Comparison of ENCODE assay signal across 8 cellular contexts in the genomic region with DNA sequence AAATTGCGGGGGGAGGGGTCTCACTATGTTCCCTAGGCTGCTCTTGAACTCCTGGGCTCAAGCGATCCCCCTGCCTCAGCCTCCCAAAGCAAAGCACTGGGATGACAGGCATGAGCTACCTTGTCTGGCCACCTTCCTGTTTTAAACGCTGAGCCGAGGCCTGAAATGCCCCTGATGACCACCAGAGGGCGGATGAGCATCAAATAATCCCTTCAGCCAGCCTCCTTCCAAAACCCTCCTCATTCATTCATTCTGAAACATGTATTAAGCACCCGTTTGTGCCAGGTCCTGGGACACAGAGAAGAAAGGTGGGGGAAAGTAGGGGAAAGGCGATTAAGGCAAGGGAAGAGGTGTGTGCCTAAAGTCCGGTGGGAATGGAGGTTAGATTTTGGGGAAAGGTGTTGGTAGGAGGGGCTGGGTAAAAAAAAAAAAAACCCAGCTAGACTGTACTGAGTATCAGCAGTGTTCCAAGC. TPM values are rescaled to one million over a fixed set of nuclear protein-coding genes. Genes with fewer than 3 reads are reported as not detected.
DNase-seq lines count a peak whose midpoint lies in the region; ATAC-seq and TF ChIP-seq lines count a peak whose summit lies in the region.

No MANE protein-coding gene starts in this region.

- DNase-seq in EL (peak; percentile 81), LNCaP clone FGC (ENCODE audit: low read depth) (peak; percentile 40), RKO (ENCODE audit: low spot score) (peak; percentile 85), fibroblast of pulmonary artery (ENCODE audit: low read depth) (peak; percentile 87), nucleus accumbens (lab: John Stamatoyannopoulos, UW) (peak in 51 of 56 donors; percentile 21 to 90 (median 65)), thoracic aorta (ENCODE audit: low spot score) (peak; percentile 67)
- peak; percentile 81 to 84 for DNase-seq in activated T-cell treated with anti-CD3 and anti-CD28 coated beads, Interleukin-2, amount 50 U/mL, for 72 hours

- H3K9me3 Mint-ChIP-seq in activated T-cell treated with anti-CD3 and anti-CD28 coated beads, Interleukin-2, amount 50 U/mL, for 72 hours = no peaks in the 10 kb centered on the region

- H3K4me3 Mint-ChIP-seq in activated T-cell treated with anti-CD3 and anti-CD28 coated beads, Interleukin-2, amount 50 U/mL, for 72 hours = no peak overlapping the region

- H3K9me3 ChIP-seq in thoracic aorta = no peaks in the 10 kb centered on the region

- peaks cover 28% of the 10 kb centered on the region for H3K4me1 Mint-ChIP-seq in activated T-cell treated with anti-CD3 and anti-CD28 coated beads, Interleukin-2, amount 50 U/mL, for 72 hours (ENCODE audit: low read depth)

- H3K36me3 Mint-ChIP-seq in activated T-cell treated with anti-CD3 and anti-CD28 coated beads, Interleukin-2, amount 50 U/mL, for 72 hours (ENCODE audit: insufficient read depth in 2 of 2) = peaks cover 2% of the 10 kb centered on the region in 2 donors

- peak; percentile 46 to 63 for ATAC-seq in activated T-cell treated with anti-CD3 and anti-CD28 coated beads, Interleukin-2, amount 50 U/mL, for 72 hours (replicated peaks in 1 of 2)
- ATAC-seq in thoracic aorta (ENCODE audit: insufficient number of reproducible peaks, low FRiP score, low read depth) (no peak), HG03469 (IDR thresholded peaks at IDR 0.05; ENCODE audit: unreplicated experiment) (no peak)

- H3K4me3 ChIP-seq in LNCaP clone FGC (ENCODE audit: low read depth, low read length) = no peak overlapping the region
- H3K4me3 ChIP-seq in fibroblast of pulmonary artery (replicated peaks; ENCODE audit: low read depth, low read length) = no peak overlapping the region
- no peak overlapping the region for H3K4me3 ChIP-seq in thoracic aorta

- H3K27ac Mint-ChIP-seq in activated T-cell treated with anti-CD3 and anti-CD28 coated beads, Interleukin-2, amount 50 U/mL, for 72 hours = no peak overlapping the region

- peaks cover 11 to 38% of the 10 kb centered on the region in 2 donors for H3K4me1 ChIP-seq in thoracic aorta (ENCODE audit: control insufficient read depth in 1 of 2, low read depth in 2 of 2)

- H3K27me3 ChIP-seq in thoracic aorta (replicated peaks; ENCODE audit: insufficient read depth) = no peaks in the 10 kb centered on the region

- no peaks in the 10 kb centered on the region for H3K36me3 ChIP-seq in thoracic aorta

- no peak overlapping the region for H3K27ac ChIP-seq in thoracic aorta

- H3K27me3 Mint-ChIP-seq in activated T-cell treated with anti-CD3 and anti-CD28 coated beads, Interleukin-2, amount 50 U/mL, for 72 hours (ENCODE audit: low read depth) = peaks cover 14% of the 10 kb centered on the region

- peak; percentile 82 for TF ChIP-seq CTCF in LNCaP clone FGC (IDR thresholded peaks at IDR 0.05; ENCODE audit: control insufficient read depth, extremely low read depth, insufficient read depth)
- peak; percentile 94 for TF ChIP-seq CTCF in fibroblast of pulmonary artery (IDR thresholded peaks at IDR 0.05; ENCODE audit: low read length, missing control alignments)
- peak; percentile 96 for TF ChIP-seq CTCF in thoracic aorta (IDR thresholded peaks at IDR 0.05)

RNA-seq across cellular contexts. Expression of gene PTMA, which starts 30.7 kb away (rescaled TPM):
- 1,000 to 10,000 TPM; 1,057 to 1,154 TPM for total RNA-seq in activated T-cell treated with anti-CD3 and anti-CD28 coated beads, Interleukin-2, amount 50 U/mL, for 72 hours
- 1,000 to 10,000 TPM in 1 of 2 donors, 100 to 1,000 TPM in 1; 700 to 1,022 TPM for total RNA-seq in thoracic aorta

Comparison
In these comparisons a context has a peak if more than half of its experiments do, and no peak if none do; other contexts are left out.
1. ATAC-seq: peak in activated T-cell treated with anti-CD3 and anti-CD28 coated beads, Interleukin-2, amount 50 U/mL, for 72 hours (2 of 2); none in thoracic aorta (single experiment) and HG03469 (single experiment).
2. Peak in every context shown above with its lines, with median percentiles within 50 percentile points of each other: DNase-seq and CTCF ChIP-seq.